ENCODE assay signal across 15 cellular contexts in genomic region chr10:14732146-14732545, GRCh38.
"Had no signal": no experiment of that assay in that cellular context is flagged by ENCODE, and none has a peak within 500 bp of the region (broad histone marks: within the 10 kb centered on the region; RNA-seq: fewer than 3 reads in every experiment).

No MANE protein-coding gene starts in this region.

- H3K4me3 Mint-ChIP-seq: activated T-helper 17 cell treated with anti-CD3 and anti-CD28 coated beads, Interleukin-2, amount 50 U/mL, for 72 hours; effector memory CD8-positive, alpha-beta T cell; natural killer cell treated with Interleukin-12 subunit alpha and Interleukin-12 subunit beta and Interleukin-15 and Interleukin-18, amount 100 ng/mL, for 72 hours; stimulated activated naive CD8-positive, alpha-beta T cell treated with anti-CD3 and anti-CD28 coated beads, Interleukin-15, amount 100 ng/mL, for 72 hours had no signal

- DNase-seq: activated CD4-positive, CD25-positive, alpha-beta regulatory T cell treated with anti-CD3 and anti-CD28 coated beads, Interleukin-2, amount 50 U/mL, for 72 hours; activated naive CD4-positive, alpha-beta T cell treated with Interleukin-2 at 50 U/mL for 16 hours; aorta; dermis blood vessel endothelial cell; effector memory CD8-positive, alpha-beta T cell; head of caudate nucleus; mesenchymal stem cell; nucleus accumbens; right cardiac atrium; small intestine; stimulated activated naive CD8-positive, alpha-beta T cell treated with anti-CD3 and anti-CD28 coated beads, Interleukin-15, amount 100 ng/mL, for 72 hours; T-helper 9 cell; upper lobe of left lung had no signal

- ATAC-seq: activated T-helper 17 cell treated with anti-CD3 and anti-CD28 coated beads, Interleukin-2, amount 50 U/mL, for 72 hours; effector memory CD8-positive, alpha-beta T cell; natural killer cell treated with Interleukin-12 subunit alpha and Interleukin-12 subunit beta and Interleukin-15 and Interleukin-18, amount 100 ng/mL, for 72 hours; right cardiac atrium; stimulated activated naive CD8-positive, alpha-beta T cell treated with anti-CD3 and anti-CD28 coated beads, Interleukin-15, amount 100 ng/mL, for 72 hours had no signal

- H3K27me3 Mint-ChIP-seq: activated T-helper 17 cell treated with anti-CD3 and anti-CD28 coated beads, Interleukin-2, amount 50 U/mL, for 72 hours; effector memory CD8-positive, alpha-beta T cell; natural killer cell treated with Interleukin-12 subunit alpha and Interleukin-12 subunit beta and Interleukin-15 and Interleukin-18, amount 100 ng/mL, for 72 hours; stimulated activated naive CD8-positive, alpha-beta T cell treated with anti-CD3 and anti-CD28 coated beads, Interleukin-15, amount 100 ng/mL, for 72 hours had no signal

- H3K4me1 Mint-ChIP-seq: activated T-helper 17 cell treated with anti-CD3 and anti-CD28 coated beads, Interleukin-2, amount 50 U/mL, for 72 hours had no signal

- H3K9me3 Mint-ChIP-seq: effector memory CD8-positive, alpha-beta T cell; natural killer cell treated with Interleukin-12 subunit alpha and Interleukin-12 subunit beta and Interleukin-15 and Interleukin-18, amount 100 ng/mL, for 72 hours had no signal

- H3K36me3 Mint-ChIP-seq: natural killer cell treated with Interleukin-12 subunit alpha and Interleukin-12 subunit beta and Interleukin-15 and Interleukin-18, amount 100 ng/mL, for 72 hours had no signal

- H3K27ac Mint-ChIP-seq: activated T-helper 17 cell treated with anti-CD3 and anti-CD28 coated beads, Interleukin-2, amount 50 U/mL, for 72 hours; effector memory CD8-positive, alpha-beta T cell; natural killer cell treated with Interleukin-12 subunit alpha and Interleukin-12 subunit beta and Interleukin-15 and Interleukin-18, amount 100 ng/mL, for 72 hours; stimulated activated naive CD8-positive, alpha-beta T cell treated with anti-CD3 and anti-CD28 coated beads, Interleukin-15, amount 100 ng/mL, for 72 hours had no signal
